20 cellular contexts compared by ENCODE assay signal in genomic region chr5:140628711-140629110, GRCh38. TPM values are rescaled to one million over a fixed set of nuclear protein-coding genes. Genes with fewer than 3 reads are reported as not detected.
DNase-seq lines count a peak whose midpoint lies in the region; ATAC-seq and TF ChIP-seq lines count a peak whose summit lies in the region.
"Had no signal": no experiment of that assay in that cellular context is flagged by ENCODE, and none has a peak within 500 bp of the region (broad histone marks: within the 10 kb centered on the region; RNA-seq: fewer than 3 reads in every experiment).

No MANE protein-coding gene starts in this region.

- TF ChIP-seq CTCF in MCF 10A (IDR thresholded peaks at IDR 0.05; ENCODE audit: unreplicated experiment) = no peak
- TF ChIP-seq CTCF in breast epithelium (IDR thresholded peaks at IDR 0.05) = no peak
- no peak for TF ChIP-seq CTCF in gastroesophageal sphincter (IDR thresholded peaks at IDR 0.05)

- no peaks in the 10 kb centered on the region for H3K36me3 ChIP-seq in breast epithelium
- H3K36me3 ChIP-seq in SJSA1 = no peaks in the 10 kb centered on the region
- H3K36me3 ChIP-seq in gastroesophageal sphincter = no peaks in the 10 kb centered on the region

- POLR2A ChIA-PET in MCF 10A (lab: Yijun Ruan, JAX) = interaction anchor here (0.7 to 2.1 kb wide), 3 partner anchors 21 to 71 kb away, joined by 3 to 12 read pairs (median 7); partner anchors contain the start of gene SRA1

- no peaks in the 10 kb centered on the region for H3K9me3 ChIP-seq in breast epithelium
- 0 out of 2 replicates have a peak, but pooled peaks cover 2% of the 10 kb centered on the region for H3K9me3 ChIP-seq in SJSA1 (replicated peaks)
- no peaks in the 10 kb centered on the region for H3K9me3 ChIP-seq in gastroesophageal sphincter

- CTCF ChIA-PET in MCF 10A (lab: Yijun Ruan, JAX) = interaction anchor here (0.7 to 3.7 kb wide), 2 partner anchors 11 to 1251 kb away, joined by 3 to 12 read pairs; partner anchors contain the start of gene TMCO6

- H3K9me3 Mint-ChIP-seq in MCF 10A (ENCODE audit: unreplicated experiment) = peaks cover 8% of the 10 kb centered on the region

- intact Hi-C loops in MCF 10A (cut with micrococcal nuclease) = no loop called here
- intact Hi-C loops in breast epithelium (cut with DNase I; ENCODE audit: low total_unique reads) = no loop called here

- H3K4me1 ChIP-seq in breast epithelium = peaks cover 0 to 6% of the 10 kb centered on the region in 2 donors
- H3K4me1 ChIP-seq in SJSA1 (replicated peaks) = peaks cover 34% of the 10 kb centered on the region
- peaks cover 0 to 26% (median 7%) of the 10 kb centered on the region in 3 donors for H3K4me1 ChIP-seq in gastroesophageal sphincter

- peaks cover 8% of the 10 kb centered on the region for H3K36me3 Mint-ChIP-seq in MCF 10A (ENCODE audit: insufficient read depth, unreplicated experiment)
- H3K36me3 Mint-ChIP-seq: CD4-positive, CD25-positive, alpha-beta regulatory T cell had no signal

- no peak for TF ChIP-seq POLR2A in breast epithelium (IDR thresholded peaks at IDR 0.05)
- TF ChIP-seq POLR2A in gastroesophageal sphincter (IDR thresholded peaks at IDR 0.05) = no peak

- no peaks in the 10 kb centered on the region for H3K27me3 Mint-ChIP-seq in MCF 10A (ENCODE audit: insufficient read depth, unreplicated experiment)

- no peak overlapping the region for H3K27ac Mint-ChIP-seq in MCF 10A (ENCODE audit: low read depth, unreplicated experiment)
- H3K27ac Mint-ChIP-seq: B cell; CD4-positive, CD25-positive, alpha-beta regulatory T cell; H9 had no signal

- H3K4me3 Mint-ChIP-seq in MCF 10A (ENCODE audit: unreplicated experiment) = no peak overlapping the region
- H3K4me3 Mint-ChIP-seq: B cell; CD4-positive, CD25-positive, alpha-beta regulatory T cell; H9 had no signal

- ATAC-seq in esophagus mucosa = peak; percentile 41
- no peak for ATAC-seq in gastroesophageal sphincter
- no peak for ATAC-seq in SK-N-SH treated with all-trans-retinoic acid at 6 μM for 48 hours
- ATAC-seq: K562 had no signal

- BruUV-seq in MCF 10A (replicated peaks; lab: Mats Ljungman, UMichigan) = no TSS peak

- WGBS in gastroesophageal sphincter (ENCODE audit: low coverage in 1 of 2), 2 donors = 17 to 25% methylated on average over 1 of the region's 1 CpG

- H3K4me1 Mint-ChIP-seq in MCF 10A (ENCODE audit: insufficient read depth, unreplicated experiment) = peaks cover 26% of the 10 kb centered on the region
- H3K4me1 Mint-ChIP-seq: H9 had no signal

- DNase-seq in MCF 10A (ENCODE audit: unreplicated experiment) = peak; percentile 38
- no peak for DNase-seq in breast epithelium (ENCODE audit: low spot score in 2 of 2)
- DNase-seq in SJSA1 (ENCODE audit: low read depth in 1 of 2, low spot score in 2 of 2) = peak in 1 of 2 experiments; percentile 23
- DNase-seq in ureter (ENCODE audit: low spot score) = peak; percentile 5
- DNase-seq in NCI-H1092 treated with DMSO at 0.1 percent for 48 hours (lab: John Stamatoyannopoulos, UW) = no peak
- DNase-seq: CD4-positive, CD25-positive, alpha-beta regulatory T cell; COR-L47; DMS 273 treated with DMSO at 0.1 percent for 48 hours; H9; NCI-H1417; NCI-H187 treated with DMSO at 0.1 percent for 48 hours; NCI-H2227 treated with DMSO at 0.1 percent for 48 hours; NCI-H524; PC-9 had no signal

- no peak overlapping the region for H3K27ac ChIP-seq in breast epithelium
- peak overlapping the region; percentile 54 for H3K27ac ChIP-seq in SJSA1
- H3K27ac ChIP-seq in gastroesophageal sphincter = no peak overlapping the region
- H3K27ac ChIP-seq: 22Rv1, PC-9 had no signal

- no peak overlapping the region for H3K4me3 ChIP-seq in breast epithelium
- no peak overlapping the region for H3K4me3 ChIP-seq in SJSA1
- H3K4me3 ChIP-seq in gastroesophageal sphincter = no peak overlapping the region
- H3K4me3 ChIP-seq: K562, PC-9 had no signal

- H3K27me3 ChIP-seq in breast epithelium (no peaks in the 10 kb centered on the region), SJSA1 (replicated peaks) (no peaks in the 10 kb centered on the region), gastroesophageal sphincter (no peaks in the 10 kb centered on the region)

- no peak for TF ChIP-seq EP300 in gastroesophageal sphincter (IDR thresholded peaks at IDR 0.05)

TF ChIP-seq in SK-N-SH treated with all-trans-retinoic acid at 6 μM for 48 hours, 23 proteins besides CTCF, POLR2A, EP300 and RAD21:
- TF ChIP-seq ZFP30 (CRISPR knock-in tag; IDR thresholded peaks at IDR 0.05) (no peak), SNAI2 (CRISPR knock-in tag; IDR thresholded peaks at IDR 0.05) (no peak)

RNA-seq across cellular contexts. Expression of gene CD14, which starts 4.3 kb away (rescaled TPM):
- total RNA-seq in MCF 10A (2022) = 0.79 and 2.2 TPM in 2 replicates
- total RNA-seq in breast epithelium = 100 to 1,000 TPM in 1 of 3 donors, 10 to 100 TPM in 2; 46.9 to 119 (median 65.7) TPM
- 7.6 and 10.3 TPM in 2 replicates for total RNA-seq in SJSA1 (2014; rRNA removed; shearing (Covaris generic))
- 6.7 TPM for total RNA-seq in esophagus mucosa
- total RNA-seq in ureter = 17.3 TPM
- total RNA-seq in gastroesophageal sphincter = 10 to 100 TPM; 20.4 to 84.5 (median 37.9) TPM
- total RNA-seq: CD4-positive, CD25-positive, alpha-beta regulatory T cell had no signal

RNA-seq across cellular contexts. Expression of gene TMCO6, which starts 10.5 kb away (rescaled TPM):
- total RNA-seq in MCF 10A (2022) (15.7 and 17.2 TPM in 2 replicates), breast epithelium (10 to 100 TPM; 23.0 to 45.4 (median 34.1) TPM), esophagus mucosa (14.0 TPM), ureter (24.1 TPM), gastroesophageal sphincter (10 to 100 TPM; 10.9 to 72.1 (median 26.7) TPM)
- total RNA-seq in SJSA1 (2014; rRNA removed; shearing (Covaris generic)) = 17.9 and 100 TPM in 2 replicates

RNA-seq across cellular contexts. Expression of gene NDUFA2, which starts 18.7 kb away (rescaled TPM):
- 63.2 and 82.2 TPM in 2 replicates for total RNA-seq in MCF 10A (2022)
- total RNA-seq in breast epithelium = 10 to 100 TPM; 60.0 to 68.2 (median 67.8) TPM
- total RNA-seq in SJSA1 (2014; rRNA removed; shearing (Covaris generic)) = 125 and 176 TPM in 2 replicates
- total RNA-seq in esophagus mucosa = 49.9 TPM
- total RNA-seq in ureter = 48.1 TPM
- total RNA-seq in gastroesophageal sphincter = 10 to 100 TPM; 38.6 to 61.5 (median 46.1) TPM

RNA-seq across cellular contexts. Expression of gene IK, which starts 18.9 kb away (rescaled TPM):
- total RNA-seq in MCF 10A (2022) = 128 and 160 TPM in 2 replicates
- 100 to 1,000 TPM; 113 to 146 (median 138) TPM for total RNA-seq in breast epithelium
- 130 and 154 TPM in 2 replicates for total RNA-seq in SJSA1 (2014; rRNA removed; shearing (Covaris generic))
- 58.5 TPM for total RNA-seq in esophagus mucosa
- 78.8 TPM for total RNA-seq in ureter
- total RNA-seq in gastroesophageal sphincter = 100 to 1,000 TPM; 130 to 168 (median 131) TPM

RNA-seq across cellular contexts. Expression of gene WDR55, which starts 36.0 kb away (rescaled TPM):
- total RNA-seq in MCF 10A (2022) = 35.0 and 36.4 TPM in 2 replicates
- total RNA-seq in breast epithelium = 10 to 100 TPM; 20.0 to 25.6 (median 25.3) TPM
- total RNA-seq in SJSA1 (2014; rRNA removed; shearing (Covaris generic)) = 16.0 and 20.8 TPM in 2 replicates
- total RNA-seq in esophagus mucosa = 19.7 TPM
- total RNA-seq in ureter = 26.3 TPM
- 10 to 100 TPM; 15.6 to 25.1 (median 16.9) TPM for total RNA-seq in gastroesophageal sphincter

Comparison
In these comparisons a context has a peak if more than half of its experiments do, and no peak if none do; other contexts are left out.
1. DNase-seq: peak in MCF 10A (single experiment) and ureter (single experiment); none in breast epithelium (0 of 2) and NCI-H1092 treated with DMSO at 0.1 percent for 48 hours (single experiment).